In the genomic region with DNA sequence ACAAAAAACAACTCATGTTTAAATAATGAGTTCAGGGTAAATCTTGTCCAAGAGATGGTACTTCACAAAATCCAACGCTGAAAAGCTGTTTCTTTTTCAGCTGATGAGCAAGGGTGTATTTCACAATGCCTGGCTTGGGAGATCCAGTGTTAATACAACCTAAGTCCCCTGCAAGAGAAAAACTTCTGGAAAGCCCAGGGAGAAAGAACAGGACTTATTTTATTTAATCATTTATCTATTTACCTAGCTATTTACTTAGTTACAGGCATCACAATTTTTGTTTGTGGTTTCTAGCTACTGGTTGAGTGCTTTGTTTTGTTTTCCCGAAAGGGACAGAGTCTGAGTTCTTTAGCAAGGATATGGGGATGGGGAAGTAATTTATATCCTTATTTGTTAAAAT, we compare ENCODE assay signal across 16 cellular contexts.
"Had no signal": no experiment of that assay in that cellular context is flagged by ENCODE, and none has a peak within 500 bp of the region (broad histone marks: within the 10 kb centered on the region; RNA-seq: fewer than 3 reads in every experiment).

No MANE protein-coding gene starts in this region.

- H3K36me3 ChIP-seq: esophagus squamous epithelium, ovary, SJCRH30, stomach, WERI-Rb-1 had no signal

- FAIRE-seq: bronchial epithelial cell had no signal

- H3K27ac ChIP-seq: ovary, SJCRH30, WERI-Rb-1 had no signal

- H3K27me3 ChIP-seq: esophagus squamous epithelium, ovary, SJCRH30, stomach had no signal

- H3K4me3 ChIP-seq: esophagus squamous epithelium, ovary, SJCRH30, stomach had no signal

- ATAC-seq: activated CD4-positive, alpha-beta T cell treated with anti-CD3 and anti-CD28 coated beads for 36 hours; left lobe of liver; natural killer cell treated with Interleukin-12 subunit alpha and Interleukin-12 subunit beta and Interleukin-15 and Interleukin-18, amount 100 ng/mL, for 72 hours; T-cell had no signal

- DNase-seq: activated CD4-positive, alpha-beta memory T cell treated with anti-CD3 and anti-CD28 coated beads, Interleukin-2, amount 10 ng/mL, durations not matched to agents 7 days and 5 days; activated CD4-positive, alpha-beta T cell treated with anti-CD3 and anti-CD28 coated beads for 36 hours; activated gamma-delta T cell treated with Interleukin-2 at 50 U/mL for 16 hours; activated naive CD8-positive, alpha-beta T cell treated with anti-CD3 and anti-CD28 coated beads for 36 hours; activated T-cell treated with anti-CD3 and anti-CD28 coated beads, Interleukin-2, amount 50 U/mL, for 48 hours; aorta; esophagus squamous epithelium; islet precursor cell; ovary; SJCRH30; stomach; T-cell; WERI-Rb-1 had no signal

- H3K9me3 ChIP-seq: esophagus squamous epithelium, ovary, SJCRH30, stomach had no signal

- H3K4me1 ChIP-seq: esophagus squamous epithelium, SJCRH30 had no signal
